Comparison of ENCODE assay signal across 12 cellular contexts in the genomic region with DNA sequence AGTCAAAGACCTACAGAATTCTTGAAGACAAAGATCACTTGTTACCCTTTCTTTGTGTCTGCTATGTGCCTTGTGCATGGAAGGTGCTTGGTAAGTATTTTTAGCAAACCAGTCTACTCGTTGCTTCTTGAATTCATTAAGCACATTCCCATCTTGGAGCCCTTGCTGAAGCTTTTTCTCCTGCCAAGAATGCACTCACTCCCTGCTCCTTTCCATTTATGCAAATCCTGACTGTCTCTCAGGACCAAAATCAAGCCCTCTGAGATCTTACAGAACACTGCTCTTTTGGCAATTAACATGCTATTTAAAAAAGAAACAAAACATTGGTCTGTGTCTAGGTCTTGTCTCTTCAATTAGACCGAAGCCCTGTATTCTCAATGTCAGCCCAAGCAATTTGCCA.
DNase-seq lines count a peak whose midpoint lies in the region; ATAC-seq and TF ChIP-seq lines count a peak whose summit lies in the region.
"Had no signal": no experiment of that assay in that cellular context is flagged by ENCODE, and none has a peak within 500 bp of the region (broad histone marks: within the 10 kb centered on the region; RNA-seq: fewer than 3 reads in every experiment).

No MANE protein-coding gene starts in this region.

- H3K36me3 Mint-ChIP-seq in effector memory CD8-positive, alpha-beta T cell (ENCODE audit: insufficient read depth), result no peaks in the 10 kb centered on the region
- H3K36me3 Mint-ChIP-seq: activated CD8-positive, alpha-beta memory T cell treated with anti-CD3 and anti-CD28 coated beads, Interleukin-2, amount 10 ng/mL, durations not matched to agents 7 days and 5 days had no signal

- H3K4me3 ChIP-seq in cardiac muscle cell (no peak overlapping the region), heart left ventricle (no peak overlapping the region), choroid plexus epithelial cell (ENCODE audit: low read depth, low read length) (no peak overlapping the region), muscle layer of colon (ENCODE audit: low read depth in 1 of 2, low read length in 2 of 2) (no peak overlapping the region), upper lobe of left lung (no peak overlapping the region)
- H3K4me3 ChIP-seq: adrenal gland had no signal

- TF ChIP-seq POLR2A in heart left ventricle (IDR thresholded peaks at IDR 0.05) (no peak), upper lobe of left lung (IDR thresholded peaks at IDR 0.05) (no peak)

- TF ChIP-seq EP300 in upper lobe of left lung (IDR thresholded peaks at IDR 0.05), result no peak

- no peak overlapping the region for H3K4me3 Mint-ChIP-seq in effector memory CD8-positive, alpha-beta T cell
- H3K4me3 Mint-ChIP-seq: activated CD8-positive, alpha-beta memory T cell treated with anti-CD3 and anti-CD28 coated beads, Interleukin-2, amount 10 ng/mL, durations not matched to agents 7 days and 5 days had no signal

- no peak for TF ChIP-seq CTCF in cardiac muscle cell (IDR thresholded peaks at IDR 0.05; ENCODE audit: low read depth, low read length)
- TF ChIP-seq CTCF in heart left ventricle (IDR thresholded peaks at IDR 0.05), result no peak
- TF ChIP-seq CTCF in choroid plexus epithelial cell (conservative IDR thresholded peaks at IDR 0.05; ENCODE audit: low read depth, low read length), result no peak
- no peak for TF ChIP-seq CTCF in upper lobe of left lung (IDR thresholded peaks at IDR 0.05)

- ATAC-seq in heart left ventricle (no peak), upper lobe of left lung (ENCODE audit: low FRiP score in 2 of 2) (no peak), HG02981 (IDR thresholded peaks at IDR 0.05; ENCODE audit: unreplicated experiment) (no peak), GM21526 (IDR thresholded peaks at IDR 0.05; ENCODE audit: low FRiP score, unreplicated experiment) (no peak)
- ATAC-seq in effector memory CD8-positive, alpha-beta T cell (replicated peaks), result no peak
- ATAC-seq: activated CD8-positive, alpha-beta memory T cell treated with anti-CD3 and anti-CD28 coated beads, Interleukin-2, amount 10 ng/mL, durations not matched to agents 7 days and 5 days; HCT116 had no signal

- intact Hi-C loops in heart left ventricle (cut with DNase I), result loop anchor here in 2 of 10 donors (5.0 to 10.0 kb wide), 2 partner anchors 39 to 62 kb away; no protein-coding TSS in a partner anchor

- no peaks in the 10 kb centered on the region for H3K27me3 ChIP-seq in cardiac muscle cell
- H3K27me3 ChIP-seq in heart left ventricle, result no peaks in the 10 kb centered on the region
- no peaks in the 10 kb centered on the region for H3K27me3 ChIP-seq in muscle layer of colon (ENCODE audit: control insufficient read depth in 1 of 2, insufficient read depth in 2 of 2, low read length in 2 of 2)
- no peaks in the 10 kb centered on the region for H3K27me3 ChIP-seq in upper lobe of left lung
- H3K27me3 ChIP-seq: adrenal gland had no signal

- peaks cover 2 to 5% of the 10 kb centered on the region in 2 donors for H3K4me1 Mint-ChIP-seq in effector memory CD8-positive, alpha-beta T cell (ENCODE audit: low read depth in 2 of 2)

- peaks cover 36% of the 10 kb centered on the region for H3K4me1 ChIP-seq in cardiac muscle cell (ENCODE audit: low read depth)
- H3K4me1 ChIP-seq in heart left ventricle, result peaks cover 0 to 82% (median 42%) of the 10 kb centered on the region in 12 donors
- peaks cover 75% of the 10 kb centered on the region for H3K4me1 ChIP-seq in muscle layer of colon (ENCODE audit: insufficient read depth, low read length)
- H3K4me1 ChIP-seq in upper lobe of left lung, result peaks cover 73 to 85% (median 77%) of the 10 kb centered on the region in 4 donors

- H3K9ac ChIP-seq in muscle layer of colon (ENCODE audit: low read length), result no peak overlapping the region

- H3K27ac Mint-ChIP-seq in effector memory CD8-positive, alpha-beta T cell, result peak overlapping the region in 1 of 2 donors; percentile 9
- H3K27ac Mint-ChIP-seq: activated CD8-positive, alpha-beta memory T cell treated with anti-CD3 and anti-CD28 coated beads, Interleukin-2, amount 10 ng/mL, durations not matched to agents 7 days and 5 days had no signal

- peak in 1 of 2 donors; percentile 61 for DNase-seq in cardiac muscle cell (ENCODE audit: low read depth in 1 of 2, low spot score in 1 of 2)
- no peak for DNase-seq in heart left ventricle
- DNase-seq in choroid plexus epithelial cell (ENCODE audit: low read depth), result peak; percentile 45
- no peak for DNase-seq in upper lobe of left lung
- no peak for DNase-seq in effector memory CD8-positive, alpha-beta T cell
- DNase-seq: activated CD8-positive, alpha-beta memory T cell treated with anti-CD3 and anti-CD28 coated beads, Interleukin-2, amount 10 ng/mL, durations not matched to agents 7 days and 5 days; adrenal gland; GDM1 had no signal

- WGBS in heart left ventricle, 4 donors, result 26 to 46% (median 38%) methylated on average over 2 of the region's 2 CpGs
- WGBS in upper lobe of left lung, 2 donors, result 44 to 64% methylated on average over 2 of the region's 2 CpGs

- H3K36me3 ChIP-seq in cardiac muscle cell (no peaks in the 10 kb centered on the region), heart left ventricle (no peaks in the 10 kb centered on the region), muscle layer of colon (ENCODE audit: insufficient read depth, low read length) (no peaks in the 10 kb centered on the region), upper lobe of left lung (no peaks in the 10 kb centered on the region)
- H3K36me3 ChIP-seq: adrenal gland had no signal

- H3K27ac ChIP-seq in cardiac muscle cell (peak overlapping the region; percentile 75), heart left ventricle (peak overlapping the region in 6 of 12 donors; percentile 21 to 68 (median 46)), muscle layer of colon (ENCODE audit: low read depth, low read length) (peak overlapping the region; percentile 43), upper lobe of left lung (peak overlapping the region in 3 of 4 donors; percentile 1 to 59 (median 32))

- H3K9me3 ChIP-seq in cardiac muscle cell (ENCODE audit: low read depth) (no peaks in the 10 kb centered on the region), heart left ventricle (no peaks in the 10 kb centered on the region), muscle layer of colon (ENCODE audit: low read length) (no peaks in the 10 kb centered on the region), upper lobe of left lung (no peaks in the 10 kb centered on the region)
- H3K9me3 ChIP-seq: adrenal gland had no signal

- H3K9me3 Mint-ChIP-seq in effector memory CD8-positive, alpha-beta T cell, result no peaks in the 10 kb centered on the region

- peaks cover 0 to 8% of the 10 kb centered on the region in 2 donors for H3K27me3 Mint-ChIP-seq in effector memory CD8-positive, alpha-beta T cell
- H3K27me3 Mint-ChIP-seq: activated CD8-positive, alpha-beta memory T cell treated with anti-CD3 and anti-CD28 coated beads, Interleukin-2, amount 10 ng/mL, durations not matched to agents 7 days and 5 days had no signal
